Comparison of ENCODE assay signal across 8 cellular contexts in the genomic region with DNA sequence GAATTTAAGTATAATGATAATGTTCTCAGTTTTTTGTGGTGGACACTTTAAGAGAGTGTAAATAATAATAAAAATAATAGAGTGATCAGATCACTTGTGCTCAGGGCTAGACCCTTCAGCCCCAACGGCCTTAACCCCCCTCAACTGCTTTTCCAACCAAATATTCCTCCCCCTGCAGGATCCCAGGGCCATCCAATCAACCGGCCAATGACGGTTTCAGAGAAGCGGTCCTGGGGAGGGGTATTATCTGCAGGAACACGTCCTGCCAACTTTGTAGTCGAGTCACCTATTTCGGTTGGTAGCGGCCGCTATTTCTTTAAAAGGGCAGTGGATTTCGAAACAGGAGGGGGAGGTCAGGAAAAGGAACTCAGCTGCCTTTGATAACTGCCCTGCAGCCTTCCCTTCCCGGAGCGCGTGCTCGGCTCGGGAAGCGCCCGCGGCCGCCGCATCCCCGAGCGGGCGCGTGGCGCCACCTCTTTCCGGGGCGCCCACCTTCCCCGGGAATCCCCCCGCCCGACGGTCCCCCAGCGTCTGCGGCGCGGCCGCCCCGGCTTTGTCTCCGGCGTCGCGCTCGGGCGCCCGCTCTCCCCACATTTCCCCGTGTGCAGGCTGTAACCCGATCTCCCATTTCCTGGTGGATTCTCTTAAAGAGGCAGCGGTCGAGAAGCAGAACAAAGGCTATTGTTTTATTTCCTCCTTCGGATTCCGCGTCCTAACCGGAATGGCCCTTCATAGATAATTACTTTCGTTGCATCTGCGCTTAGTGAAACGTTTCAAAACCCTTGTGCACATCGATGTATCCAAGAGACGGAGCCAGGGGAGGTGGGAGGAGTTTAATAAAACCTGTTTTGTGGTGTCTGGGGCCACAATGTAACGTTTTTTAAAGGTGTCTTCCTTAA. TPM values are rescaled to one million over a fixed set of nuclear protein-coding genes. Genes with fewer than 3 reads are reported as not detected.
DNase-seq lines count a peak whose midpoint lies in the region; ATAC-seq, FAIRE-seq and TF ChIP-seq lines count a peak whose summit lies in the region.

No MANE protein-coding gene starts in this region.

- 0% methylated on average over 24 of the region's 58 CpGs for WGBS in right lobe of liver (ENCODE audit: insufficient coverage, low coverage, low lambda C conversion rate, missing lambda C conversion rate)

- no peaks in the 10 kb centered on the region for H3K27me3 ChIP-seq in dorsolateral prefrontal cortex
- no peaks in the 10 kb centered on the region for H3K27me3 ChIP-seq in right lobe of liver

- H3K9me3 ChIP-seq in right lobe of liver = no peaks in the 10 kb centered on the region

- ATAC-seq in HG03439 (IDR thresholded peaks at IDR 0.05; ENCODE audit: unreplicated experiment) (peak; percentile 34), right lobe of liver (peak; percentile 56 to 73 (median 68))

- H3K4me3 ChIP-seq in dorsolateral prefrontal cortex (peak overlapping the region; percentile 54 to 92 (median 82)), right lobe of liver (peak overlapping the region; percentile 73 to 83 (median 82))

- peak; percentile 91 for FAIRE-seq in GM19239 (lab: Jason Lieb, UNC)

- H3K27ac ChIP-seq in dorsolateral prefrontal cortex (peak overlapping the region; percentile 77 to 99 (median 95)), right lobe of liver (peak overlapping the region; percentile 91 to 98 (median 95))

- intact Hi-C loops in dorsolateral prefrontal cortex (cut with DNase I) (loop anchor here in 1 of 2 donors (10.0 kb wide), 2 partner anchors 166 to 386 kb away; no protein-coding TSS in a partner anchor), right lobe of liver (cut with DNase I) (no loop called here)

- peak in 32 of 56 donors; percentile 7 to 51 (median 28) for TF ChIP-seq CTCF in dorsolateral prefrontal cortex (IDR thresholded peaks at IDR 0.05 in 54 of 56, conservative IDR thresholded peaks at IDR 0.05 in 2 of 56; ENCODE audit: low read depth in 1 of 56, partially characterized antibody in 56 of 56)
- TF ChIP-seq CTCF in right lobe of liver (IDR thresholded peaks at IDR 0.05) = no peak

- TF ChIP-seq POLR2A in right lobe of liver (IDR thresholded peaks at IDR 0.05) = peak; percentile 59

- peaks cover 0 to 20% (median 0%) of the 10 kb centered on the region in 4 donors for H3K4me1 ChIP-seq in right lobe of liver

- no peaks in the 10 kb centered on the region for H3K36me3 ChIP-seq in right lobe of liver

- DNase-seq in C1 segment of cervical spinal cord (lab: John Stamatoyannopoulos, UW) (peak in 11 of 14 donors; percentile 27 to 77 (median 73)), GM19239 (ENCODE audit: insufficient read length, low spot score) (peak; percentile 68), NCI-H524 treated with DMSO at 0.1 percent for 48 hours (lab: John Stamatoyannopoulos, UW) (peak; percentile 25), dorsolateral prefrontal cortex (peak in 9 of 10 donors; percentile 34 to 74 (median 56)), right lobe of liver (peak; percentile 70 to 82 (median 78))
- peak; percentile 51 to 53 for DNase-seq in activated CD4-positive, alpha-beta T cell treated with anti-CD3 and anti-CD28 coated beads, Interleukin-2, amount 50 U/mL, for 24 hours (ENCODE audit: low read depth in 1 of 2, low spot score in 1 of 2)
- DNase-seq in stimulated activated CD4-positive, alpha-beta T cell treated with anti-CD3 and anti-CD28 coated beads, Interleukin-4, amount 100 ng/mL, for 4 hours = peak; percentile 57 to 64

RNA-seq across cellular contexts. Expression of gene ETV6, which starts 0.7 kb away (rescaled TPM):
- total RNA-seq in dorsolateral prefrontal cortex (10 to 100 TPM; 12.1 to 46.3 (median 20.4) TPM), right lobe of liver (10 to 100 TPM in 4 of 6 experiments, 1 to 10 TPM in 2; 7.2 to 28.3 (median 11.0) TPM)

Comparison
In these comparisons a context has a peak if more than half of its experiments do, and no peak if none do; other contexts are left out.
1. Peak in every context shown above with its lines: DNase-seq, ATAC-seq, H3K4me3 ChIP-seq and H3K27ac ChIP-seq.
2. DNase-seq: peak in every context shown above with its lines; median percentile 78 in right lobe of liver; 73 in C1 segment of cervical spinal cord; 68 in GM19239; 60 in stimulated activated CD4-positive, alpha-beta T cell treated with anti-CD3 and anti-CD28 coated beads, Interleukin-4, amount 100 ng/mL, for 4 hours; 56 in dorsolateral prefrontal cortex; 52 in activated CD4-positive, alpha-beta T cell treated with anti-CD3 and anti-CD28 coated beads, Interleukin-2, amount 50 U/mL, for 24 hours; 25 in NCI-H524 treated with DMSO at 0.1 percent for 48 hours.
3. CTCF ChIP-seq: peak in dorsolateral prefrontal cortex (32 of 56); none in right lobe of liver (0 of 4).